In the genomic region with DNA sequence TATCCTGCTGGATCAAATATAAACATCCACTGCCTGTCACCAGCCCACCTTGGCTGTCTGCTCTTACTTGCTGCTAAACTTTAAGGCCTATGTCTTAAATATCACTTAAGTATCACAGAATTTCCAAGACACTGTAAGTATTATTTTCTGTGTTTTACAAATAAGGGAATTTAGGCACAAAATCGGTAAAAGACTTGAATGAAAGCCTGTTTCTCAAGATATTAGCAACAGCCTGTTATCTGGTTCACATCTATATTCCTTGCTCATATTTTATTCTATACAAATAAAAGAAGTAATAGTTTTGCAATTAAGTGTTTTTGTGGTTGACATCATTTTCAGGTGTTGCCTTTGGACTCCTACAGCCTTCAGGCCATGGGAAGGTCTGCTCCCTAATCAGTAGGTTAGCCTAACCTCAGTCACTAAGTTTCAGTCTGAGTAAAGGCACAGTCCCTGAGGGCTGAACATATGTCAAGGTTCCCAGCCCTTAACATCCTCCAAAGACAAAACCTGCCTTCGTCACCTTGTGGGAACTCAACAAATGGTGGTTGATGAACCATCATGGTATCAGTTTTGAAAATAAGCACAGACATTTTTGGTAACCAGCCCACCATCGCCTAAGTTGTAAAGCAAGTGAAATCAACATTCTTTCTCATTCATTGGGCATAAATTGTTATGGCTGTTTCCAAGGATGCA, we compare ENCODE assay signal across 10 cellular contexts.
DNase-seq lines count a peak whose midpoint lies in the region; ATAC-seq lines count a peak whose summit lies in the region.
"Had no signal": no experiment of that assay in that cellular context is flagged by ENCODE, and none has a peak within 500 bp of the region (broad histone marks: within the 10 kb centered on the region; RNA-seq: fewer than 3 reads in every experiment).

No MANE protein-coding gene starts in this region.

- ATAC-seq in GM18519 (IDR thresholded peaks at IDR 0.05; ENCODE audit: low FRiP score, unreplicated experiment) = peak; percentile 95
- ATAC-seq in GM21360 (IDR thresholded peaks at IDR 0.05; ENCODE audit: unreplicated experiment) = peak; percentile 97
- peak; percentile 79 for ATAC-seq in HG02970 (IDR thresholded peaks at IDR 0.05; ENCODE audit: low FRiP score, unreplicated experiment)
- peak; percentile 96 for ATAC-seq in HG03565 (IDR thresholded peaks at IDR 0.05; ENCODE audit: unreplicated experiment)

- DNase-seq in SIG-M5 (lab: John Stamatoyannopoulos, UW) = no peak
- DNase-seq in KBM-7 = no peak
- no peak for DNase-seq in NCI-H1105 (lab: John Stamatoyannopoulos, UW)
- no peak for DNase-seq in activated effector memory CD4-positive, alpha-beta T cell treated with Interleukin-2 at 50 U/mL for 16 hours
- DNase-seq: activated B cell treated with CpG ODN at 0.5 μM for 24 hours, brain microvascular endothelial cell had no signal

- in situ Hi-C loops in KBM-7 (cut with MboI; ENCODE audit: low pct_unique_long_range_greater_than_20kb, low sequenced_read_pairs) = no loop called here
